In genomic region chr12:39723831-39724230, GRCh38 we compare ENCODE assay signal across 12 cellular contexts.
DNase-seq lines count a peak whose midpoint lies in the region; ATAC-seq, FAIRE-seq and TF ChIP-seq lines count a peak whose summit lies in the region.
"Had no signal": no experiment of that assay in that cellular context is flagged by ENCODE, and none has a peak within 500 bp of the region (broad histone marks: within the 10 kb centered on the region; RNA-seq: fewer than 3 reads in every experiment).

No MANE protein-coding gene starts in this region.

- H3K4me1 Mint-ChIP-seq in activated CD8-positive, alpha-beta T cell treated with anti-CD3 and anti-CD28 coated beads for 36 hours (ENCODE audit: low read depth): peaks cover 3% of the 10 kb centered on the region
- H3K4me1 Mint-ChIP-seq in activated CD8-positive, alpha-beta T cell treated with anti-CD3 and anti-CD28 coated beads, Interleukin-2, amount 10 ng/mL, durations not matched to agents 7 days and 5 days (ENCODE audit: low read depth): peaks cover 1% of the 10 kb centered on the region
- H3K4me1 Mint-ChIP-seq: B cell had no signal

- no peak overlapping the region for H3K27ac Mint-ChIP-seq in activated CD8-positive, alpha-beta T cell treated with anti-CD3 and anti-CD28 coated beads for 36 hours
- H3K27ac Mint-ChIP-seq in activated CD8-positive, alpha-beta T cell treated with anti-CD3 and anti-CD28 coated beads, Interleukin-2, amount 10 ng/mL, durations not matched to agents 7 days and 5 days: no peak overlapping the region
- H3K27ac Mint-ChIP-seq: B cell had no signal

- H3K9ac ChIP-seq in skeletal muscle satellite cell (ENCODE audit: low read depth, low read length) (no peak overlapping the region), kidney (ENCODE audit: low read length in 2 of 2) (no peak overlapping the region)

- H3K9me3 ChIP-seq in skeletal muscle satellite cell (replicated peaks; ENCODE audit: low read length): no peaks in the 10 kb centered on the region
- H3K9me3 ChIP-seq in kidney (ENCODE audit: control insufficient read depth in 1 of 2, low read length in 2 of 2): no peaks in the 10 kb centered on the region

- H3K4me1 ChIP-seq in skeletal muscle satellite cell (ENCODE audit: control insufficient read depth, insufficient read depth, low read length) (peaks cover 9% of the 10 kb centered on the region), kidney (ENCODE audit: control insufficient read depth in 1 of 2, insufficient read depth in 1 of 2, low read depth in 1 of 2, low read length in 2 of 2) (no peaks in the 10 kb centered on the region)
- H3K4me1 ChIP-seq: body of pancreas had no signal

- no peak overlapping the region for H3K4me3 ChIP-seq in cardiac fibroblast (replicated peaks in 1 of 2; ENCODE audit: low read depth in 2 of 2, low read length in 2 of 2)
- H3K4me3 ChIP-seq in skeletal muscle satellite cell (ENCODE audit: low read length): no peak overlapping the region
- H3K4me3 ChIP-seq in kidney (ENCODE audit: low read length in 2 of 2): no peak overlapping the region
- H3K4me3 ChIP-seq: body of pancreas had no signal

- H3K4me3 Mint-ChIP-seq in activated CD8-positive, alpha-beta T cell treated with anti-CD3 and anti-CD28 coated beads for 36 hours: no peak overlapping the region
- no peak overlapping the region for H3K4me3 Mint-ChIP-seq in activated CD8-positive, alpha-beta T cell treated with anti-CD3 and anti-CD28 coated beads, Interleukin-2, amount 10 ng/mL, durations not matched to agents 7 days and 5 days
- H3K4me3 Mint-ChIP-seq: B cell had no signal

- intact Hi-C loops in activated CD8-positive, alpha-beta T cell treated with anti-CD3 and anti-CD28 coated beads for 36 hours (cut with micrococcal nuclease): no loop called here
- intact Hi-C loops in kidney (cut with DNase I): no loop called here

- no peak for ATAC-seq in activated CD8-positive, alpha-beta T cell treated with anti-CD3 and anti-CD28 coated beads for 36 hours
- no peak for ATAC-seq in activated CD8-positive, alpha-beta T cell treated with anti-CD3 and anti-CD28 coated beads, Interleukin-2, amount 10 ng/mL, durations not matched to agents 7 days and 5 days
- ATAC-seq: body of pancreas, left colon had no signal

- FAIRE-seq in kidney (lab: Jason Lieb, UNC): no peak

- H3K9me3 Mint-ChIP-seq in activated CD8-positive, alpha-beta T cell treated with anti-CD3 and anti-CD28 coated beads for 36 hours: no peaks in the 10 kb centered on the region
- H3K9me3 Mint-ChIP-seq in activated CD8-positive, alpha-beta T cell treated with anti-CD3 and anti-CD28 coated beads, Interleukin-2, amount 10 ng/mL, durations not matched to agents 7 days and 5 days (ENCODE audit: insufficient read depth): no peaks in the 10 kb centered on the region

- no peak overlapping the region for H3K27ac ChIP-seq in kidney (ENCODE audit: low read depth in 2 of 2, low read length in 2 of 2)
- H3K27ac ChIP-seq: body of pancreas, VCaP had no signal

- H3K36me3 ChIP-seq in skeletal muscle satellite cell (ENCODE audit: insufficient read depth, low read length) (no peaks in the 10 kb centered on the region), kidney (ENCODE audit: control insufficient read depth in 1 of 2, insufficient read depth in 2 of 2, low read length in 2 of 2) (no peaks in the 10 kb centered on the region)

- H3K4me2 ChIP-seq in skeletal muscle satellite cell (ENCODE audit: low read length): peak overlapping the region; percentile 55

- no peaks in the 10 kb centered on the region for H3K27me3 Mint-ChIP-seq in activated CD8-positive, alpha-beta T cell treated with anti-CD3 and anti-CD28 coated beads for 36 hours
- H3K27me3 Mint-ChIP-seq in activated CD8-positive, alpha-beta T cell treated with anti-CD3 and anti-CD28 coated beads, Interleukin-2, amount 10 ng/mL, durations not matched to agents 7 days and 5 days (ENCODE audit: low read depth): no peaks in the 10 kb centered on the region
- H3K27me3 Mint-ChIP-seq: B cell had no signal

- peak; percentile 11 for DNase-seq in activated CD8-positive, alpha-beta T cell treated with anti-CD3 and anti-CD28 coated beads for 36 hours
- DNase-seq in activated CD8-positive, alpha-beta T cell treated with anti-CD3 and anti-CD28 coated beads, Interleukin-2, amount 10 ng/mL, durations not matched to agents 7 days and 5 days: no peak
- DNase-seq in NCI-H226 (peak; percentile 90), cardiac fibroblast (ENCODE audit: low read depth in 2 of 2) (peak; percentile 72 to 77), kidney (no peak), GM20000 (ENCODE audit: low spot score) (no peak), DMS79 treated with DMSO at 0.1 percent for 48 hours (lab: John Stamatoyannopoulos, UW) (no peak)
- DNase-seq: body of pancreas, left colon had no signal

- POLR2A ChIA-PET in activated CD8-positive, alpha-beta T cell treated with anti-CD3 and anti-CD28 coated beads for 36 hours (lab: Charles Lee): no interaction called here
- POLR2A ChIA-PET in activated CD8-positive, alpha-beta T cell treated with anti-CD3 and anti-CD28 coated beads, Interleukin-2, amount 10 ng/mL, durations not matched to agents 7 days and 5 days (lab: Charles Lee): no interaction called here

- peaks cover 4% of the 10 kb centered on the region for H3K36me3 Mint-ChIP-seq in activated CD8-positive, alpha-beta T cell treated with anti-CD3 and anti-CD28 coated beads for 36 hours (ENCODE audit: low read depth)
- no peaks in the 10 kb centered on the region for H3K36me3 Mint-ChIP-seq in activated CD8-positive, alpha-beta T cell treated with anti-CD3 and anti-CD28 coated beads, Interleukin-2, amount 10 ng/mL, durations not matched to agents 7 days and 5 days (ENCODE audit: low read depth)

- TF ChIP-seq CTCF in activated CD8-positive, alpha-beta T cell treated with anti-CD3 and anti-CD28 coated beads for 36 hours (IDR thresholded peaks at IDR 0.05): no peak
- TF ChIP-seq CTCF in cardiac fibroblast (IDR thresholded peaks at IDR 0.05; ENCODE audit: low read depth, low read length): no peak
- TF ChIP-seq CTCF in kidney (IDR thresholded peaks at IDR 0.05; ENCODE audit: borderline replicate concordance, extremely low read depth, insufficient read depth): no peak
- no peak for TF ChIP-seq CTCF in GM20000 (IDR thresholded peaks at IDR 0.05; ENCODE audit: extremely low read depth, missing control alignments)

- CTCF ChIA-PET in activated CD8-positive, alpha-beta T cell treated with anti-CD3 and anti-CD28 coated beads for 36 hours (lab: Charles Lee): no interaction called here
- CTCF ChIA-PET in activated CD8-positive, alpha-beta T cell treated with anti-CD3 and anti-CD28 coated beads, Interleukin-2, amount 10 ng/mL, durations not matched to agents 7 days and 5 days (lab: Charles Lee): no interaction called here

- no peaks in the 10 kb centered on the region for H3K27me3 ChIP-seq in skeletal muscle satellite cell (ENCODE audit: control insufficient read depth, insufficient read depth, low read length)
- H3K27me3 ChIP-seq: body of pancreas had no signal

Comparison
In these comparisons a context has a peak if more than half of its experiments do, and no peak if none do; other contexts are left out.
1. DNase-seq: peak in activated CD8-positive, alpha-beta T cell treated with anti-CD3 and anti-CD28 coated beads for 36 hours (single experiment), NCI-H226 (single experiment) and cardiac fibroblast (2 of 2); none in activated CD8-positive, alpha-beta T cell treated with anti-CD3 and anti-CD28 coated beads, Interleukin-2, amount 10 ng/mL, durations not matched to agents 7 days and 5 days (single experiment), kidney (single experiment), GM20000 (single experiment) and DMS79 treated with DMSO at 0.1 percent for 48 hours (single experiment).